In the genomic region with DNA sequence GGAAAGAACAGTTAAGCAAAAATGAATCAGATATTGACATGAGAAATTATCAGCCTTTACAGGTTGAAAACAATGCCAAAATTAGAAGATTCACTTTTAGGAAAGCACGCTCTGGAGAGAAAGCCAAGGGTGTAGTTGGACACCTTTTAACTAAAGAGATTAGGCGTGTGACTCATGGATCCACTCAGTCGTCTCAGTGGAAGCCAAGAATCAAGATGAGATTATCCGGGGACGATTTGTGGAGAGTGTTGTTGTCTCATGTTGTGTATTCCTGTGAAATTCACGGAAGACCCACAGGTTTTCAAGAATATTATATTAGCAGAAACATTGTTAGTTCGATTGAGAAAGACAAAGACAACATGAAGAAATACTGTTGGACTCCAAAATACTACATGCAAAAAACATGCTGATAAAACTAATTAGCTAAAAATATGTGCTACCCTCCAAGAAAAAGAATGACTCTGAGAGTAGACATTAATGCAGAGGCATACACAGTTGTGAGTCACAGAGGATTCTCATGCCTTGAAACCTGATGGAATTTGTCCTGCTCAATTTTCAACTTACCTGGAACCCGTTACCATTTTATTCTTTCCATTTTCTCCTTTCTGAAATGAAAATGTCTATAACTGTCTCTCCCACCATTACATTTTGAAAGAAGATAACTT, we compare ENCODE assay signal across 16 cellular contexts.
DNase-seq lines count a peak whose midpoint lies in the region; ATAC-seq lines count a peak whose summit lies in the region.
"Had no signal": no experiment of that assay in that cellular context is flagged by ENCODE, and none has a peak within 500 bp of the region (broad histone marks: within the 10 kb centered on the region; RNA-seq: fewer than 3 reads in every experiment).

No MANE protein-coding gene starts in this region.

- ATAC-seq in GM21390 (IDR thresholded peaks at IDR 0.05; ENCODE audit: unreplicated experiment) = no peak
- ATAC-seq: K562; naive thymus-derived CD8-positive, alpha-beta T cell; right cardiac atrium; upper lobe of right lung had no signal

- DNase-seq in EL = peak; percentile 28
- peak; percentile 29 for DNase-seq in NCI-H82 treated with DMSO at 0.1 percent for 48 hours (lab: John Stamatoyannopoulos, UW; ENCODE audit: unreplicated experiment)
- no peak for DNase-seq in epithelial cell of prostate (ENCODE audit: low read depth, low spot score)
- peak; percentile 80 for DNase-seq in renal cortical epithelial cell (ENCODE audit: low read depth)
- DNase-seq in NCI-H2227 (lab: John Stamatoyannopoulos, UW; ENCODE audit: unreplicated experiment) = no peak
- no peak for DNase-seq in DMS53 treated with DMSO at 0.1 percent for 48 hours (lab: John Stamatoyannopoulos, UW; ENCODE audit: unreplicated experiment)
- DNase-seq: activated CD4-positive, CD25-positive, alpha-beta regulatory T cell treated with anti-CD3 and anti-CD28 coated beads, Interleukin-2, amount 50 U/mL, for 72 hours; CD4-positive, CD25-positive, alpha-beta regulatory T cell; esophagus squamous epithelium; naive thymus-derived CD8-positive, alpha-beta T cell; NCI-H1694 treated with DMSO at 0.1 percent for 48 hours; right cardiac atrium; Right ventricle myocardium superior; upper lobe of right lung had no signal

- H3K27ac ChIP-seq in epithelial cell of prostate = peak overlapping the region; percentile 86
- H3K27ac ChIP-seq: esophagus squamous epithelium, upper lobe of right lung had no signal

Comparison
In these comparisons a context has a peak if more than half of its experiments do, and no peak if none do; other contexts are left out.
1. DNase-seq: peak in EL (single experiment), NCI-H82 treated with DMSO at 0.1 percent for 48 hours (single experiment) and renal cortical epithelial cell (single experiment); none in epithelial cell of prostate (single experiment), NCI-H2227 (single experiment) and DMS53 treated with DMSO at 0.1 percent for 48 hours (single experiment).